8 cellular contexts compared by ENCODE assay signal in the genomic region with DNA sequence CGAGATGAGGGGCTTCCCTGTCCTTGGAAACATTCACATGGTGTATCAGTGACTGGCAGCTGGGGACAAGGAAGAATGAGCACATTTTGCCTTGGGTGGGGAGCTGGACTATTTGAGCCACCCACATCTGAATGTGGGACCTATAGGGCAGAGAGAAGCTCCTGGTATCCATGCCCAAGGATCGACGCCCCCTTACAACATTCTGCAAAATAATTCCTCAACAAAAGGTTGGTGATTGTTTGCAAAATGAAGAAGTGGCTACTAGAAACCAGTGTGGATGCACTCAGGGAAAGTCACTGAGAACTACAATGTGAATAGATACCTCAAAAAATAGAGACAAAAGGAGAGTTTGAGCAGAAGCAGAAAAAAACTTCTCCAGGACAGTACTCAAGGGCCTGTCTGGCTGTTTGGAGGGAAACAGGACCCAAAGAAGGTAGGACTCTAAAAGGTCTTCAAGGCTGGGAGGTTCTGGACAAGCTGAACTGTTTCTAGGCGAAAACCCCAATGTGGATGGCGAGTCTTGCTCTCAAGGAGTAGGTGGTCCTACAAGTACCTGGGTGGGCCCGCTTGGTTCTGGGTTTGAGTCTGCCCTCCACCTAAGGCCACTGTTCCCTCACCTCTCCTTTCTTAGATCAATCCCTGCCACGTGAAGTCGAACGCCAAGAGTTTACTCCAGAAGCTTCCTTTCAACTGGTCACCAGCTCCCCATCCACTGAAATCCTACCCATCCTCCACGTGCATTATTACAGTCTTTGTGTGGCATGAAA.
DNase-seq lines count a peak whose midpoint lies in the region; ATAC-seq, FAIRE-seq and TF ChIP-seq lines count a peak whose summit lies in the region.

No MANE protein-coding gene starts in this region.

- H2AFZ ChIP-seq in keratinocyte (ENCODE audit: control insufficient read depth, low read length) = no peak overlapping the region

- H3K4me3 Mint-ChIP-seq in activated CD8-positive, alpha-beta T cell treated with anti-CD3 and anti-CD28 coated beads, Interleukin-2, amount 10 ng/mL, durations not matched to agents 7 days and 5 days = peak overlapping the region; percentile 90

- DNase-seq in cardiac muscle cell (ENCODE audit: low read depth in 1 of 2, low spot score in 1 of 2) = no peak
- no peak for DNase-seq in Right ventricle myocardium inferior (ENCODE audit: missing footprints)
- DNase-seq in activated CD8-positive, alpha-beta T cell treated with anti-CD3 and anti-CD28 coated beads, Interleukin-2, amount 10 ng/mL, durations not matched to agents 7 days and 5 days = no peak
- no peak for DNase-seq in keratinocyte (ENCODE audit: low read depth, low spot score)
- DNase-seq in tibial artery = no peak
- DNase-seq in NCI-H2227 (lab: John Stamatoyannopoulos, UW; ENCODE audit: unreplicated experiment) = no peak
- no peak for DNase-seq in DMS 273 (lab: John Stamatoyannopoulos, UW; ENCODE audit: unreplicated experiment)
- DNase-seq in islet precursor cell = no peak

- peaks cover 10% of the 10 kb centered on the region for H3K27me3 Mint-ChIP-seq in activated CD8-positive, alpha-beta T cell treated with anti-CD3 and anti-CD28 coated beads, Interleukin-2, amount 10 ng/mL, durations not matched to agents 7 days and 5 days (ENCODE audit: low read depth)

- no peaks in the 10 kb centered on the region for H3K9me3 Mint-ChIP-seq in activated CD8-positive, alpha-beta T cell treated with anti-CD3 and anti-CD28 coated beads, Interleukin-2, amount 10 ng/mL, durations not matched to agents 7 days and 5 days (ENCODE audit: insufficient read depth)

- H3K79me2 ChIP-seq in keratinocyte (ENCODE audit: control insufficient read depth, insufficient read depth, low read length) = peaks cover 44% of the 10 kb centered on the region

- H3K9ac ChIP-seq in keratinocyte (ENCODE audit: control insufficient read depth, extremely low read depth, insufficient read depth, low read length) = no peak overlapping the region

- H3K9me3 ChIP-seq in cardiac muscle cell (ENCODE audit: low read depth) (no peaks in the 10 kb centered on the region), keratinocyte (ENCODE audit: control insufficient read depth, low read depth, low read length) (no peaks in the 10 kb centered on the region), tibial artery (no peaks in the 10 kb centered on the region)

- TF ChIP-seq CTCF in cardiac muscle cell (IDR thresholded peaks at IDR 0.05; ENCODE audit: low read depth, low read length) (no peak), keratinocyte (optimal IDR thresholded peaks at IDR 0.05 in 1 of 3, IDR thresholded peaks at IDR 0.05 in 1 of 3, conservative IDR thresholded peaks at IDR 0.05 in 1 of 3; ENCODE audit: extremely low read depth in 1 of 3, insufficient read depth in 2 of 3, low read length in 3 of 3) (no peak), tibial artery (IDR thresholded peaks at IDR 0.05) (no peak)

- ATAC-seq in Right ventricle myocardium inferior = no peak
- ATAC-seq in activated CD8-positive, alpha-beta T cell treated with anti-CD3 and anti-CD28 coated beads, Interleukin-2, amount 10 ng/mL, durations not matched to agents 7 days and 5 days = no peak

- no peaks in the 10 kb centered on the region for H3K9me1 ChIP-seq in keratinocyte (ENCODE audit: control insufficient read depth, extremely low read depth, insufficient read depth, low read length)

- H3K36me3 Mint-ChIP-seq in activated CD8-positive, alpha-beta T cell treated with anti-CD3 and anti-CD28 coated beads, Interleukin-2, amount 10 ng/mL, durations not matched to agents 7 days and 5 days (ENCODE audit: low read depth) = peaks cover 40% of the 10 kb centered on the region

- peak overlapping the region; percentile 47 for H3K27ac Mint-ChIP-seq in activated CD8-positive, alpha-beta T cell treated with anti-CD3 and anti-CD28 coated beads, Interleukin-2, amount 10 ng/mL, durations not matched to agents 7 days and 5 days

- H3K4me1 ChIP-seq in cardiac muscle cell (ENCODE audit: low read depth) (peaks cover 6% of the 10 kb centered on the region), keratinocyte (ENCODE audit: control insufficient read depth, extremely low read depth, insufficient read depth, low read length) (peaks cover 14% of the 10 kb centered on the region), tibial artery (peaks cover 3 to 34% (median 14%) of the 10 kb centered on the region in 4 donors)

- POLR2A ChIA-PET in activated CD8-positive, alpha-beta T cell treated with anti-CD3 and anti-CD28 coated beads, Interleukin-2, amount 10 ng/mL, durations not matched to agents 7 days and 5 days (lab: Charles Lee) = interaction anchor here (1.2 kb wide), 1 partner anchor 161 kb away, joined by 5 read pairs; a partner anchor contains a TSS

- H4K20me1 ChIP-seq in keratinocyte (ENCODE audit: control insufficient read depth, extremely low read depth, insufficient read depth, low read length) = peaks cover 8% of the 10 kb centered on the region

- peaks cover 25% of the 10 kb centered on the region for H3K36me3 ChIP-seq in cardiac muscle cell
- peaks cover 16 to 17% of the 10 kb centered on the region in 2 experiments for H3K36me3 ChIP-seq in keratinocyte (ENCODE audit: control insufficient read depth in 2 of 2, extremely low read depth in 1 of 2, insufficient read depth in 2 of 2, low read length in 2 of 2)
- H3K36me3 ChIP-seq in tibial artery = peaks cover 28 to 37% (median 37%) of the 10 kb centered on the region in 3 donors

- dilution Hi-C loops in keratinocyte (cut with MboI; ENCODE audit: extremely low pct_ligation_motif_present, low sequenced_read_pairs) = no loop called here

- peaks cover 43% of the 10 kb centered on the region for H3K4me1 Mint-ChIP-seq in activated CD8-positive, alpha-beta T cell treated with anti-CD3 and anti-CD28 coated beads, Interleukin-2, amount 10 ng/mL, durations not matched to agents 7 days and 5 days (ENCODE audit: low read depth)

- no peak for FAIRE-seq in keratinocyte (lab: Jason Lieb, UNC)

- H3K27me3 ChIP-seq in cardiac muscle cell (no peaks in the 10 kb centered on the region), keratinocyte (ENCODE audit: control insufficient read depth, extremely low read depth, insufficient read depth, low read length) (no peaks in the 10 kb centered on the region), tibial artery (no peaks in the 10 kb centered on the region)

- intact Hi-C loops in Right ventricle myocardium inferior (cut with DNase I) = loop anchor here (10.0 kb wide), 2 partner anchors 128 to 198 kb away; a partner anchor contains a TSS
- intact Hi-C loops in tibial artery (cut with DNase I; ENCODE audit: low total_unique reads) = no loop called here

- H3K27ac ChIP-seq in cardiac muscle cell (no peak overlapping the region), keratinocyte (ENCODE audit: control insufficient read depth, insufficient read depth, low read length) (no peak overlapping the region), tibial artery (no peak overlapping the region)

- CTCF ChIA-PET in activated CD8-positive, alpha-beta T cell treated with anti-CD3 and anti-CD28 coated beads, Interleukin-2, amount 10 ng/mL, durations not matched to agents 7 days and 5 days (lab: Charles Lee) = interaction anchor here (1.0 to 1.6 kb wide), 5 partner anchors 12 to 162 kb away, joined by 3 to 4 read pairs (median 3); no protein-coding TSS in a partner anchor

- peak overlapping the region; percentile 78 for H3K4me2 ChIP-seq in keratinocyte (ENCODE audit: control insufficient read depth, extremely low read depth, insufficient read depth, low read depth, low read length)

- H3K4me3 ChIP-seq in cardiac muscle cell (peak overlapping the region; percentile 69), keratinocyte (ENCODE audit: control insufficient read depth in 2 of 3, extremely low read depth in 1 of 3, insufficient read depth in 2 of 3, low read depth in 1 of 3, low read length in 3 of 3) (peak overlapping the region; percentile 77 to 96 (median 87)), tibial artery (peak overlapping the region; percentile 98 to 99)
